Comparison of ENCODE assay signal across 22 cellular contexts in the genomic region with DNA sequence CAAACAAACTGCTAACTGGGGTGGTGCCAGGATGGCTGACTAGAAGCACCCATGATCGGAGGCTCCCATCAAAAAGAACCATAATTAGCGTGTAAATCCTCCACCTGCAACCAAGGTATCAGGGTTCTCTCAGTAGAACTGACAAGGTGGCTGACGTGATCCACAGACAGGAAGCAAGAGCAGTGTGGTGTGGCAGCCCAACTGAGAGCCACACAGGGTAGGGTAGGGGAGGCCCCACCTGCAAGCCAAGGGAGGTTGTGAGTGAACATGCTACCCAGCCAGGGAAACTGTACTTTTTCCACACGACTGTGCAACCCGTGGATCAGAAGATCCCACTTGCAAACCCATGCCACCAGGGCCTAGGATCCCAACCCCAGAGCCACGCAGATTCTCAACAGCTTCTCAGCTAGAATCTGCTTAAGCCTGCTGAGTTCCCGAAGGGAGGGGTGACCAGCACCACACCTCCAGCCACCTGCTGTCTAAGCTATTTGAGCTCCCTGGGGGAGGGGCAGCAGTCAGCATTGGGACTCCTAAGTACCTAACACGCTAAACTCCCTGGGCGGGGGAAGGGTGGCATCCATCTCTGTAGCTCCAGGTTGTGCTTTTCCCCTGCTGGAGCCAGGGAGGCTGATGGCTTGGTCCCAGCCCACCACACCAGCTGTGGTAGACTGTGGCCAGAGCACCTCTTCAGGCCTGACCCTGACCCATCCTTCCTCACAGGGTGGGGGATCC.
DNase-seq lines count a peak whose midpoint lies in the region; ATAC-seq and TF ChIP-seq lines count a peak whose summit lies in the region.
"Had no signal": no experiment of that assay in that cellular context is flagged by ENCODE, and none has a peak within 500 bp of the region (broad histone marks: within the 10 kb centered on the region; RNA-seq: fewer than 3 reads in every experiment).

No MANE protein-coding gene starts in this region.

- no peak overlapping the region for H3K4me3 ChIP-seq in esophagus squamous epithelium
- no peak overlapping the region for H3K4me3 ChIP-seq in upper lobe of right lung
- no peak overlapping the region for H3K4me3 ChIP-seq in vagina
- H3K4me3 ChIP-seq in CD8-positive, alpha-beta memory T cell (ENCODE audit: low read length), result no peak overlapping the region
- H3K4me3 ChIP-seq: A549, tibial artery had no signal

- peak; percentile 22 for ATAC-seq in upper lobe of right lung
- no peak for ATAC-seq in SK-N-SH treated with all-trans-retinoic acid at 6 μM for 48 hours
- ATAC-seq: A549; activated naive CD4-positive, alpha-beta T cell treated with anti-CD3 and anti-CD28 coated beads, Interleukin-2, amount 50 U/mL, for 72 hours; left colon had no signal

- 70 to 71% methylated on average over 7 to 9 of the region's 9 CpGs for WGBS in esophagus squamous epithelium, 2 donors

- TF ChIP-seq CTCF in esophagus squamous epithelium (IDR thresholded peaks at IDR 0.05) (no peak), upper lobe of right lung (IDR thresholded peaks at IDR 0.05) (no peak), vagina (IDR thresholded peaks at IDR 0.05) (no peak)

- H3K27ac ChIP-seq in esophagus squamous epithelium (no peak overlapping the region), upper lobe of right lung (no peak overlapping the region), vagina (no peak overlapping the region)
- H3K27ac ChIP-seq in CD8-positive, alpha-beta memory T cell (ENCODE audit: low read depth, low read length), result no peak overlapping the region
- H3K27ac ChIP-seq: A549, C4-2B, tibial artery had no signal

- H3K9me3 Mint-ChIP-seq in CD8-positive, alpha-beta memory T cell, result peaks cover 2 to 16% (median 7%) of the 10 kb centered on the region in 5 donors
- H3K9me3 Mint-ChIP-seq: HFFc6 had no signal

- TF ChIP-seq POLR2A in esophagus squamous epithelium (IDR thresholded peaks at IDR 0.05) (no peak), vagina (IDR thresholded peaks at IDR 0.05) (no peak)

- intact Hi-C loops in esophagus squamous epithelium (cut with DNase I), result no loop called here
- intact Hi-C loops in upper lobe of right lung (cut with DNase I), result no loop called here
- intact Hi-C loops in vagina (cut with DNase I), result no loop called here

- no peaks in the 10 kb centered on the region for H3K27me3 Mint-ChIP-seq in CD8-positive, alpha-beta memory T cell
- H3K27me3 Mint-ChIP-seq: activated CD4-positive, alpha-beta memory T cell treated with anti-CD3 and anti-CD28 coated beads, Interleukin-2, amount 10 ng/mL, durations not matched to agents 7 days and 5 days; brain had no signal

- H3K4me1 Mint-ChIP-seq in CD8-positive, alpha-beta memory T cell, result no peaks in the 10 kb centered on the region
- H3K4me1 Mint-ChIP-seq: activated CD4-positive, alpha-beta memory T cell treated with anti-CD3 and anti-CD28 coated beads, Interleukin-2, amount 10 ng/mL, durations not matched to agents 7 days and 5 days; brain had no signal

- H3K27me3 ChIP-seq in esophagus squamous epithelium, result no peaks in the 10 kb centered on the region
- no peaks in the 10 kb centered on the region for H3K27me3 ChIP-seq in upper lobe of right lung
- H3K27me3 ChIP-seq in vagina, result no peaks in the 10 kb centered on the region
- H3K27me3 ChIP-seq in CD8-positive, alpha-beta memory T cell (ENCODE audit: insufficient read depth, low read length, poor library complexity, severe bottlenecking), result no peaks in the 10 kb centered on the region
- H3K27me3 ChIP-seq: tibial artery had no signal

- CTCF ChIA-PET in CD8-positive, alpha-beta memory T cell (lab: Charles Lee), result no interaction called here

- no peak overlapping the region for H3K4me3 Mint-ChIP-seq in CD8-positive, alpha-beta memory T cell
- H3K4me3 Mint-ChIP-seq: activated CD4-positive, alpha-beta memory T cell treated with anti-CD3 and anti-CD28 coated beads, Interleukin-2, amount 10 ng/mL, durations not matched to agents 7 days and 5 days; brain; HFFc6 had no signal

- no peaks in the 10 kb centered on the region for H3K36me3 Mint-ChIP-seq in CD8-positive, alpha-beta memory T cell
- H3K36me3 Mint-ChIP-seq: brain had no signal

- H3K9me3 ChIP-seq in esophagus squamous epithelium (peaks cover 0 to 9% (median 0%) of the 10 kb centered on the region in 3 donors), upper lobe of right lung (no peaks in the 10 kb centered on the region), vagina (no peaks in the 10 kb centered on the region)
- no peaks in the 10 kb centered on the region for H3K9me3 ChIP-seq in CD8-positive, alpha-beta memory T cell (ENCODE audit: low read length)
- H3K9me3 ChIP-seq: A549 had no signal

- DNase-seq in NCI-H2029 (lab: John Stamatoyannopoulos, UW) (peak; percentile 10), NCI-H2029 treated with DMSO at 0.1 percent for 48 hours (lab: John Stamatoyannopoulos, UW) (no peak), NCI-H69 (lab: John Stamatoyannopoulos, UW) (peak; percentile 41), esophagus squamous epithelium (lab: John Stamatoyannopoulos, UW) (peak; percentile 2), upper lobe of right lung (no peak), vagina (ENCODE audit: extremely low spot score in 2 of 2) (no peak)
- DNase-seq in CD8-positive, alpha-beta memory T cell, result no peak
- DNase-seq: activated CD4-positive, alpha-beta memory T cell treated with anti-CD3 and anti-CD28 coated beads, Interleukin-2, amount 10 ng/mL, durations not matched to agents 7 days and 5 days; activated T-cell treated with anti-CD3 and anti-CD28 coated beads, Interleukin-2, amount 50 U/mL, for 48 hours; cortex of kidney; DMS79; HFFc6; KG1; MV-4-11; T-helper 1 cell; tibial artery had no signal

- H3K36me3 ChIP-seq in esophagus squamous epithelium, result no peaks in the 10 kb centered on the region
- H3K36me3 ChIP-seq in upper lobe of right lung, result no peaks in the 10 kb centered on the region
- no peaks in the 10 kb centered on the region for H3K36me3 ChIP-seq in vagina
- H3K36me3 ChIP-seq in CD8-positive, alpha-beta memory T cell (ENCODE audit: insufficient read depth, low read length), result no peaks in the 10 kb centered on the region
- H3K36me3 ChIP-seq: tibial artery had no signal

- H3K4me1 ChIP-seq in esophagus squamous epithelium (no peaks in the 10 kb centered on the region), upper lobe of right lung (no peaks in the 10 kb centered on the region), vagina (no peaks in the 10 kb centered on the region)
- no peaks in the 10 kb centered on the region for H3K4me1 ChIP-seq in CD8-positive, alpha-beta memory T cell (ENCODE audit: insufficient read depth, low read length)
- H3K4me1 ChIP-seq: A549, tibial artery had no signal

- peak overlapping the region in 1 of 8 donors; percentile 38 for H3K27ac Mint-ChIP-seq in CD8-positive, alpha-beta memory T cell
- H3K27ac Mint-ChIP-seq: activated CD4-positive, alpha-beta memory T cell treated with anti-CD3 and anti-CD28 coated beads, Interleukin-2, amount 10 ng/mL, durations not matched to agents 7 days and 5 days; activated naive CD4-positive, alpha-beta T cell treated with anti-CD3 and anti-CD28 coated beads, Interleukin-2, amount 50 U/mL, for 72 hours; brain; HFFc6 had no signal

- POLR2A ChIA-PET in CD8-positive, alpha-beta memory T cell (lab: Charles Lee), result no interaction called here

TF ChIP-seq in SK-N-SH treated with all-trans-retinoic acid at 6 μM for 48 hours, 23 proteins besides CTCF, POLR2A, EP300 and RAD21:
- no peak for TF ChIP-seq ZC3H10 (CRISPR knock-in tag; IDR thresholded peaks at IDR 0.05)
- TF ChIP-seq PPARA (CRISPR knock-in tag; IDR thresholded peaks at IDR 0.05; ENCODE audit: borderline replicate concordance), result no peak
- no peak for TF ChIP-seq SNAI2 (CRISPR knock-in tag; IDR thresholded peaks at IDR 0.05)
- TF ChIP-seq ZNF8 (CRISPR knock-in tag; IDR thresholded peaks at IDR 0.05), result no peak
- no peak for TF ChIP-seq TOX (CRISPR knock-in tag; IDR thresholded peaks at IDR 0.05; ENCODE audit: borderline replicate concordance)
- TF ChIP-seq ZFP30 (CRISPR knock-in tag; IDR thresholded peaks at IDR 0.05), result no peak

Comparison
In these comparisons a context has a peak if more than half of its experiments do, and no peak if none do; other contexts are left out.
1. DNase-seq: peak in NCI-H2029 (single experiment), NCI-H69 (single experiment) and esophagus squamous epithelium (single experiment); none in NCI-H2029 treated with DMSO at 0.1 percent for 48 hours (single experiment), upper lobe of right lung (single experiment), vagina (0 of 2) and CD8-positive, alpha-beta memory T cell (0 of 5).